In genomic region chr15:66619152-66619903, GRCh38 we compare ENCODE assay signal across 8 cellular contexts. TPM values are rescaled to one million over a fixed set of nuclear protein-coding genes. Genes with fewer than 3 reads are reported as not detected.
DNase-seq lines count a peak whose midpoint lies in the region; ATAC-seq and TF ChIP-seq lines count a peak whose summit lies in the region.

No MANE protein-coding gene starts in this region.

- no peaks in the 10 kb centered on the region; a peak in 1 of 22 replicates for H4K20me1 ChIP-seq in BLaER1 treated with 17β-estradiol and CSF1 and Interleukin-3, amounts not matched to agents 10 nM and 100 nM
- no peaks in the 10 kb centered on the region for H4K20me1 ChIP-seq in OCI-LY7 (ENCODE audit: insufficient read depth, low read length)

- intact Hi-C loops in OCI-LY7 (cut with micrococcal nuclease; ENCODE audit: unreplicated experiment) = loop anchor here (1.0 kb wide), 3 partner anchors 79 to 232 kb away; no protein-coding TSS in a partner anchor

- POLR2A ChIA-PET in OCI-LY7 (lab: Charles Lee) = interaction anchor here (0.7 to 1.0 kb wide), 2 partner anchors 81 to 232 kb away, joined by 3 read pairs; no protein-coding TSS in a partner anchor

- peak; percentile 44 for ATAC-seq in activated T-helper 17 cell treated with anti-CD3 and anti-CD28 coated beads, Interleukin-2, amount 50 U/mL, for 72 hours (replicated peaks)
- no peak for ATAC-seq in GM18867 (IDR thresholded peaks at IDR 0.05; ENCODE audit: unreplicated experiment)

- peaks cover 23% of the 10 kb centered on the region for H3K27me3 Mint-ChIP-seq in activated T-helper 17 cell treated with anti-CD3 and anti-CD28 coated beads, Interleukin-2, amount 50 U/mL, for 72 hours
- no peaks in the 10 kb centered on the region for H3K27me3 Mint-ChIP-seq in osteocyte (ENCODE audit: unreplicated experiment)

- CTCF ChIA-PET in OCI-LY7 (lab: Charles Lee; ENCODE audit: unreplicated experiment) = interaction anchor here (1.2 kb wide), 1 partner anchor 232 kb away, joined by 4 read pairs; no protein-coding TSS in a partner anchor

- no peaks in the 10 kb centered on the region for H3K79me2 ChIP-seq in OCI-LY7 (ENCODE audit: insufficient read depth, low read depth, low read length)

- H3K36me3 ChIP-seq in BLaER1 treated with 17β-estradiol and CSF1 and Interleukin-3, amounts not matched to agents 10 nM and 100 nM = no peaks in the 10 kb centered on the region
- no peaks in the 10 kb centered on the region for H3K36me3 ChIP-seq in OCI-LY7 (ENCODE audit: insufficient read depth, low read length)

- H3K4me1 ChIP-seq in BLaER1 treated with 17β-estradiol and CSF1 and Interleukin-3, amounts not matched to agents 10 nM and 100 nM = peaks cover 41 to 59% (median 51%) of the 10 kb centered on the region in 10 experiments
- H3K4me1 ChIP-seq in OCI-LY7 (ENCODE audit: insufficient read depth, low read length, poor library complexity, severe bottlenecking) = no peaks in the 10 kb centered on the region

- peak overlapping the region in 6 of 11 experiments; percentile 79 to 91 (median 86); a peak in 10 of 22 replicates for H3K4me2 ChIP-seq in BLaER1 treated with 17β-estradiol and CSF1 and Interleukin-3, amounts not matched to agents 10 nM and 100 nM
- H3K4me2 ChIP-seq in OCI-LY7 (ENCODE audit: low read length) = no peak overlapping the region

- no peak overlapping the region for H3K4me3 Mint-ChIP-seq in activated T-helper 17 cell treated with anti-CD3 and anti-CD28 coated beads, Interleukin-2, amount 50 U/mL, for 72 hours
- H3K4me3 Mint-ChIP-seq in osteocyte (ENCODE audit: unreplicated experiment) = no peak overlapping the region

- no peaks in the 10 kb centered on the region for H3K36me3 Mint-ChIP-seq in activated T-helper 17 cell treated with anti-CD3 and anti-CD28 coated beads, Interleukin-2, amount 50 U/mL, for 72 hours (ENCODE audit: low read depth)
- H3K36me3 Mint-ChIP-seq in osteocyte (ENCODE audit: unreplicated experiment) = no peaks in the 10 kb centered on the region

- no peaks in the 10 kb centered on the region for H3K9me3 ChIP-seq in BLaER1 treated with 17β-estradiol and CSF1 and Interleukin-3, amounts not matched to agents 10 nM and 100 nM (replicated peaks in 1 of 11)
- H3K9me3 ChIP-seq in OCI-LY7 (ENCODE audit: low read length) = no peaks in the 10 kb centered on the region

- H3K9me3 Mint-ChIP-seq in activated T-helper 17 cell treated with anti-CD3 and anti-CD28 coated beads, Interleukin-2, amount 50 U/mL, for 72 hours = no peaks in the 10 kb centered on the region
- H3K9me3 Mint-ChIP-seq in osteocyte (ENCODE audit: unreplicated experiment) = no peaks in the 10 kb centered on the region

- H2AFZ ChIP-seq in OCI-LY7 (ENCODE audit: low read length) = 0 out of 2 replicates have a peak overlapping the region, but pooled peaks have one; percentile 30

- no peak overlapping the region for H3K27ac Mint-ChIP-seq in activated T-helper 17 cell treated with anti-CD3 and anti-CD28 coated beads, Interleukin-2, amount 50 U/mL, for 72 hours
- no peak overlapping the region for H3K27ac Mint-ChIP-seq in osteocyte (ENCODE audit: unreplicated experiment)

- H3K9me2 ChIP-seq in OCI-LY7 (ENCODE audit: insufficient read depth, low read length) = no peaks in the 10 kb centered on the region

- BruUV-seq in OCI-LY7 (replicated peaks; lab: Mats Ljungman, UMichigan) = no TSS peak

- TF ChIP-seq CTCF in GM20000 (IDR thresholded peaks at IDR 0.05; ENCODE audit: extremely low read depth, missing control alignments) (peak; percentile 46), OCI-LY7 (conservative IDR thresholded peaks at IDR 0.05; ENCODE audit: low read length) (peak; percentile 90), osteocyte (IDR thresholded peaks at IDR 0.05) (peak; percentile 95)

- H3K27ac ChIP-seq in BLaER1 treated with 17β-estradiol and CSF1 and Interleukin-3, amounts not matched to agents 10 nM and 100 nM = peak overlapping the region in 4 of 11 experiments; percentile 92 to 96 (median 92); a peak in 4 of 22 replicates
- no peak overlapping the region for H3K27ac ChIP-seq in OCI-LY7 (ENCODE audit: low read depth, low read length, poor library complexity, severe bottlenecking)

- H3K4me3 ChIP-seq in BLaER1 treated with 17β-estradiol and CSF1 and Interleukin-3, amounts not matched to agents 10 nM and 100 nM = no peak overlapping the region
- H3K4me3 ChIP-seq in OCI-LY7 (ENCODE audit: low read depth, low read length, poor library complexity, severe bottlenecking) = no peak overlapping the region

- H3K27me3 ChIP-seq in BLaER1 treated with 17β-estradiol and CSF1 and Interleukin-3, amounts not matched to agents 10 nM and 100 nM = peaks cover 32 to 48% (median 40%) of the 10 kb centered on the region in 11 experiments

- peak overlapping the region in 3 of 11 experiments; percentile 15 to 87 (median 36); a peak in 3 of 22 replicates for H3K9ac ChIP-seq in BLaER1 treated with 17β-estradiol and CSF1 and Interleukin-3, amounts not matched to agents 10 nM and 100 nM

- peak; percentile 82 for DNase-seq in GM20000 (ENCODE audit: low spot score)
- DNase-seq in OCI-LY7 (ENCODE audit: low spot score) = peak; percentile 74
- peak; percentile 78 for DNase-seq in glomerular visceral epithelial cell (ENCODE audit: extremely low spot score)
- DNase-seq in osteocyte (ENCODE audit: extremely low spot score, unreplicated experiment) = peak; percentile 92
- no peak for DNase-seq in cortex of kidney (lab: John Stamatoyannopoulos, UW)

- no peaks in the 10 kb centered on the region for H3K4me1 Mint-ChIP-seq in activated T-helper 17 cell treated with anti-CD3 and anti-CD28 coated beads, Interleukin-2, amount 50 U/mL, for 72 hours
- peaks cover 41% of the 10 kb centered on the region for H3K4me1 Mint-ChIP-seq in osteocyte (ENCODE audit: unreplicated experiment)

RNA-seq across cellular contexts. Expression of gene LCTL, which starts 53.5 kb away (rescaled TPM):
- not detected in 2 replicates for total RNA-seq in OCI-LY7 (2014; rRNA removed; shearing (Covaris generic))
- not detected in 2 replicates for total RNA-seq in OCI-LY7 (2022)
- not detected for total RNA-seq in activated T-helper 17 cell treated with anti-CD3 and anti-CD28 coated beads, Interleukin-2, amount 50 U/mL, for 72 hours
- total RNA-seq in osteocyte = not detected in 2 replicates
